Comparison of ENCODE assay signal across 29 cellular contexts in the genomic region with DNA sequence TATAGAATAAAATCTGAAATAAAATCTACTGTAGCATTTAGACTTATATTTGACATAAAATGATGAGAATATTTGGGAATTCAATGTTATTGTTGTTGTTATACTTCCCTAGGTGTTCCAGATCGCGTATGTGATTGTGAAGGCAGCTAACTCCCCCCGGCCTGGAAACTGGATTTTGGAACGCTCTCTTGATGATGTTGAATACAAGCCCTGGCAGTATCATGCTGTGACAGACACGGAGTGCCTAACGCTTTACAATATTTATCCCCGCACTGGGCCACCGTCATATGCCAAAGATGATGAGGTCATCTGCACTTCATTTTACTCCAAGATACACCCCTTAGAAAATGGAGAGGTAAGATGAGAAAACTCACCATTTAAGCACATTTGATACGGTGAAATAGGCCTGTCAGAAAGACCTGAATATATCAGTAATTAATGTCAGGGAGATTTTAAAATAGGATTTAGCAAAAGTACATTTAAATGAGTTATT.
"Had no signal": no experiment of that assay in that cellular context is flagged by ENCODE, and none has a peak within 500 bp of the region (broad histone marks: within the 10 kb centered on the region; RNA-seq: fewer than 3 reads in every experiment).

No MANE protein-coding gene starts in this region.

- H3K27ac ChIP-seq: lower lobe of right lung, neural progenitor cell, neutrophil, parathyroid adenoma, psoas muscle, skin epidermis, suprapubic skin, thoracic aorta, tibial artery, upper lobe of right lung had no signal

- H3K36me3 Mint-ChIP-seq: naive B cell; natural killer cell; neural progenitor cell; stimulated activated naive B cell treated with anti-CD40 and anti-IgM and Interleukin-4, amounts not matched to agents 10 μg/mL and 1 μg/mL and 100 μg/mL, for 72 hours had no signal

- H3K4me1 Mint-ChIP-seq: naive B cell; natural killer cell; nephron progenitor cell; stimulated activated naive B cell treated with anti-CD40 and anti-IgM and Interleukin-4, amounts not matched to agents 10 μg/mL and 1 μg/mL and 100 μg/mL, for 72 hours had no signal

- DNase-seq: kidney glomerular epithelial cell; left cardiac atrium; lower lobe of right lung; mammary epithelial cell; mesenchymal stem cell; naive B cell; natural killer cell; nephron progenitor cell; occipital lobe; psoas muscle; stimulated activated CD4-positive, alpha-beta T cell treated with anti-CD3 and anti-CD28 coated beads, Interleukin-12 subunit alpha, Interleukin-12 subunit beta, amount 100 ng/mL, for 4 hours; stimulated activated CD4-positive, alpha-beta T cell treated with anti-CD3 and anti-CD28 coated beads, Interleukin-15, amount 100 ng/mL, for 24 hours; stimulated activated CD4-positive, alpha-beta T cell treated with anti-CD3 and anti-CD28 coated beads, Interleukin-2, amount 100 ng/mL, for 24 hours; stimulated activated CD4-positive, alpha-beta T cell treated with anti-CD3 and anti-CD28 coated beads, Interleukin-4, amount 100 ng/mL, for 1 hour; stimulated activated naive B cell treated with anti-CD40 and anti-IgM and Interleukin-4, amounts not matched to agents 10 μg/mL and 1 μg/mL and 100 μg/mL, for 72 hours; tibial artery; trophoblast cell; upper lobe of right lung had no signal

- H3K4me3 ChIP-seq: lower lobe of right lung, neural progenitor cell, psoas muscle, skin epidermis, suprapubic skin, thoracic aorta, tibial artery, upper lobe of right lung had no signal

- H2AFZ ChIP-seq: neural progenitor cell, parathyroid adenoma had no signal

- H3K27me3 Mint-ChIP-seq: naive B cell; stimulated activated naive B cell treated with anti-CD40 and anti-IgM and Interleukin-4, amounts not matched to agents 10 μg/mL and 1 μg/mL and 100 μg/mL, for 72 hours had no signal

- H3K4me1 ChIP-seq: lower lobe of right lung, parathyroid adenoma, psoas muscle, tibial artery, upper lobe of right lung had no signal

- H3K9me3 Mint-ChIP-seq: naive B cell; natural killer cell; nephron progenitor cell; neural progenitor cell; stimulated activated naive B cell treated with anti-CD40 and anti-IgM and Interleukin-4, amounts not matched to agents 10 μg/mL and 1 μg/mL and 100 μg/mL, for 72 hours; stimulated activated naive CD8-positive, alpha-beta T cell treated with anti-CD3 and anti-CD28 coated beads, Interleukin-15, Interleukin-2, amounts not matched to agents 100 ng/mL and 50 ng/mL, for 24 hours had no signal

- H3K9ac ChIP-seq: neural progenitor cell, parathyroid adenoma had no signal

- ATAC-seq: left cardiac atrium; left lobe of liver; lower lobe of right lung; natural killer cell; psoas muscle; sciatic nerve; stimulated activated naive B cell treated with anti-CD40 and anti-IgM and Interleukin-4, amounts not matched to agents 10 μg/mL and 1 μg/mL and 100 μg/mL, for 72 hours; upper lobe of right lung had no signal

- FAIRE-seq: keratinocyte, urothelium cell line had no signal

- H3K9me3 ChIP-seq: lower lobe of right lung, neutrophil, psoas muscle, suprapubic skin, thoracic aorta, tibial artery, upper lobe of right lung had no signal

- H3K36me3 ChIP-seq: lower lobe of right lung, neural progenitor cell, neutrophil, suprapubic skin, thoracic aorta, upper lobe of right lung had no signal

- H3K4me2 ChIP-seq: neural progenitor cell had no signal

- H3K27ac Mint-ChIP-seq: naive B cell; natural killer cell; nephron progenitor cell; neural progenitor cell; stimulated activated naive B cell treated with anti-CD40 and anti-IgM and Interleukin-4, amounts not matched to agents 10 μg/mL and 1 μg/mL and 100 μg/mL, for 72 hours; stimulated activated naive CD8-positive, alpha-beta T cell treated with anti-CD3 and anti-CD28 coated beads, Interleukin-15, Interleukin-2, amounts not matched to agents 100 ng/mL and 50 ng/mL, for 24 hours had no signal

- H3K27me3 ChIP-seq: neural progenitor cell, neutrophil, suprapubic skin, tibial artery, upper lobe of right lung had no signal

- H3K79me2 ChIP-seq: parathyroid adenoma had no signal

- H3K4me3 Mint-ChIP-seq: naive B cell; natural killer cell; nephron progenitor cell; neural progenitor cell; stimulated activated naive B cell treated with anti-CD40 and anti-IgM and Interleukin-4, amounts not matched to agents 10 μg/mL and 1 μg/mL and 100 μg/mL, for 72 hours; stimulated activated naive CD8-positive, alpha-beta T cell treated with anti-CD3 and anti-CD28 coated beads, Interleukin-15, Interleukin-2, amounts not matched to agents 100 ng/mL and 50 ng/mL, for 24 hours had no signal
